13 cellular contexts compared by ENCODE assay signal in the genomic region with DNA sequence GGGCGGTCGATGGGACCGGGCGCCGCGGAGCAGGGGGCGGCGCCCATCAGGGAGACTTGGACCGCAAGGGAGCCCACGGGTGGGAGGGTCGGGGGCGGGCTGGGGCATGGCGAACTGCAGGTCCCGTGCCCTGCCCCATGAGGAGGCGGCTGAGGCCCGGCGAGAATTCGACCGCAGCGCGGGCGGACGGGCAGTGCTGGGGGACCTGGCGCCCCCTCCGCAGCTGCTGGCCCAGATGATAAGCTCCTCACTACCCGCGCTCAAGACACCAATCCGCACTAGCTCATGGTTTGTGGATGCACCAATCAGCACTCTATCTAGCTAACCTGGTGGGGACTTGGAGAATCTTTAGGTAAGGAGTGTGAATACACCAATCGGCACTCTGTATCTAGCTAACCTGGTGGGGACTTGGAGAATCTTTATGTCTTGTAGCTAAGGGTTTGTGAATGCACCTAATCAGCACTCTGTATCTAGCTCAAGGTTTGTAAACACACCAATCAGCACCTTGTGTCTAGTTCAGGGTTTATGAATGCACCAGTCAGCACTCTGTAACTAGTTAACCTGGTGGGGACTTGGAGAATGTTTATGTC. TPM values are rescaled to one million over a fixed set of nuclear protein-coding genes. Genes with fewer than 3 reads are reported as not detected.
A peak's percentile ranks its signal among the peaks of the same experiment; 100 is the strongest.
DNase-seq lines count a peak whose midpoint lies in the region; ATAC-seq and TF ChIP-seq lines count a peak whose summit lies in the region.
"Had no signal": no experiment of that assay in that cellular context is flagged by ENCODE, and none has a peak within 500 bp of the region (broad histone marks: within the 10 kb centered on the region; RNA-seq: fewer than 3 reads in every experiment).

No MANE protein-coding gene starts in this region.

- H3K9me3 ChIP-seq in spleen = peaks cover 0 to 13% (median 4%) of the 10 kb centered on the region in 8 donors

- no peak for TF ChIP-seq POLR2A in NB4 (IDR thresholded peaks at IDR 0.05; ENCODE audit: extremely low read depth, insufficient read length)
- TF ChIP-seq POLR2A in spleen (IDR thresholded peaks at IDR 0.05) = no peak

- 21 to 67% (median 47%) methylated on average over 10 to 29 of the region's 29 CpGs for WGBS in spleen, 5 donors

- no peak for TF ChIP-seq CTCF in NB4 (IDR thresholded peaks at IDR 0.05; ENCODE audit: low read depth, low read length)
- TF ChIP-seq CTCF in spleen (IDR thresholded peaks at IDR 0.05 in 8 of 11, conservative IDR thresholded peaks at IDR 0.05 in 3 of 11) = no peak

- peak overlapping the region; percentile 47 for H3K27ac Mint-ChIP-seq in activated naive CD4-positive, alpha-beta T cell treated with anti-CD3 and anti-CD28 coated beads for 36 hours
- H3K27ac Mint-ChIP-seq in activated naive CD4-positive, alpha-beta T cell treated with anti-CD3 and anti-CD28 coated beads, Interleukin-2, amount 50 U/mL, for 72 hours = no peak overlapping the region
- H3K27ac Mint-ChIP-seq: brain had no signal

- peaks cover 37% of the 10 kb centered on the region for H3K4me1 Mint-ChIP-seq in activated naive CD4-positive, alpha-beta T cell treated with anti-CD3 and anti-CD28 coated beads for 36 hours (ENCODE audit: low read depth)

- peaks cover 0 to 24% (median 9%) of the 10 kb centered on the region in 7 donors for H3K27me3 ChIP-seq in spleen (replicated peaks in 1 of 7)

- no peaks in the 10 kb centered on the region for H3K36me3 Mint-ChIP-seq in activated naive CD4-positive, alpha-beta T cell treated with anti-CD3 and anti-CD28 coated beads for 36 hours (ENCODE audit: low read depth)
- H3K36me3 Mint-ChIP-seq in activated naive CD4-positive, alpha-beta T cell treated with anti-CD3 and anti-CD28 coated beads, Interleukin-2, amount 50 U/mL, for 72 hours = peaks cover 7 to 8% of the 10 kb centered on the region in 2 donors
- H3K36me3 Mint-ChIP-seq: brain had no signal

- H3K4me3 ChIP-seq in NB4 (ENCODE audit: low read depth, low read length) (peak overlapping the region; percentile 61), spleen (peak overlapping the region in 2 of 8 donors; percentile 17 to 52)
- H3K4me3 ChIP-seq: tibial nerve had no signal

- H3K36me3 ChIP-seq in spleen = no peaks in the 10 kb centered on the region
- H3K36me3 ChIP-seq: tibial nerve had no signal

- H3K27ac ChIP-seq in spleen = peak overlapping the region in 5 of 8 donors; percentile 40 to 71 (median 63)
- H3K27ac ChIP-seq: tibial nerve had no signal

- peak; percentile 6 to 27 for ATAC-seq in activated naive CD4-positive, alpha-beta T cell treated with anti-CD3 and anti-CD28 coated beads, Interleukin-2, amount 50 U/mL, for 72 hours
- no peak for ATAC-seq in HG02623 (IDR thresholded peaks at IDR 0.05; ENCODE audit: unreplicated experiment)
- ATAC-seq in GM19463 (IDR thresholded peaks at IDR 0.05; ENCODE audit: unreplicated experiment) = no peak

- intact Hi-C loops in activated naive CD4-positive, alpha-beta T cell treated with anti-CD3 and anti-CD28 coated beads for 36 hours (cut with micrococcal nuclease) = no loop called here
- intact Hi-C loops in spleen (cut with DNase I; ENCODE audit: low total_unique reads) = no loop called here

- peaks cover 7% of the 10 kb centered on the region for H3K9me3 Mint-ChIP-seq in activated naive CD4-positive, alpha-beta T cell treated with anti-CD3 and anti-CD28 coated beads for 36 hours
- peaks cover 9% of the 10 kb centered on the region in 2 donors for H3K9me3 Mint-ChIP-seq in activated naive CD4-positive, alpha-beta T cell treated with anti-CD3 and anti-CD28 coated beads, Interleukin-2, amount 50 U/mL, for 72 hours

- CTCF ChIA-PET in activated naive CD4-positive, alpha-beta T cell treated with anti-CD3 and anti-CD28 coated beads for 36 hours (lab: Charles Lee) = interaction anchor here (0.6 to 1.0 kb wide), 5 partner anchors 11 to 1751 kb away, joined by 3 to 4 read pairs (median 3); a partner anchor contains a TSS

- peak; percentile 22 for DNase-seq in activated naive CD4-positive, alpha-beta T cell treated with anti-CD3 and anti-CD28 coated beads for 36 hours
- no peak for DNase-seq in activated naive CD4-positive, alpha-beta T cell treated with anti-CD3 and anti-CD28 coated beads, Interleukin-2, amount 50 U/mL, for 16 hours
- DNase-seq in NB4 (ENCODE audit: low read depth) (no peak), spleen (no peak)
- DNase-seq in activated naive CD4-positive, alpha-beta T cell treated with anti-CD3 and anti-CD28 coated beads, Interleukin-2, amount 50 U/mL, for 72 hours (ENCODE audit: low spot score in 2 of 2) = no peak
- DNase-seq in stimulated activated CD4-positive, alpha-beta T cell treated with anti-CD3 and anti-CD28 coated beads, Interleukin-4, amount 100 ng/mL, for 24 hours = no peak
- DNase-seq: foreskin fibroblast, mesendoderm, NCI-H2107 had no signal

- H3K27me3 Mint-ChIP-seq in activated naive CD4-positive, alpha-beta T cell treated with anti-CD3 and anti-CD28 coated beads for 36 hours (ENCODE audit: low read depth) = peaks cover 5% of the 10 kb centered on the region

- H3K4me3 Mint-ChIP-seq in activated naive CD4-positive, alpha-beta T cell treated with anti-CD3 and anti-CD28 coated beads for 36 hours = peak overlapping the region; percentile 64

- H3K4me1 ChIP-seq in spleen = peaks cover 0 to 39% (median 11%) of the 10 kb centered on the region in 6 donors
- H3K4me1 ChIP-seq: tibial nerve had no signal

RNA-seq across cellular contexts. Expression of a gene that starts 38.5 kb away (rescaled TPM):
- 10 to 100 TPM; 35.8 to 41.4 TPM for total RNA-seq in activated naive CD4-positive, alpha-beta T cell treated with anti-CD3 and anti-CD28 coated beads for 36 hours
- total RNA-seq in activated naive CD4-positive, alpha-beta T cell treated with anti-CD3 and anti-CD28 coated beads, Interleukin-2, amount 50 U/mL, for 72 hours = 10 to 100 TPM; 34.3 to 45.4 TPM
- 10 to 100 TPM; 61.8 to 92.0 (median 67.8) TPM for total RNA-seq in spleen
- polyA plus RNA-seq in spleen = 10 to 100 TPM; 45.2 to 61.7 (median 57.2) TPM

Comparison
In these comparisons a context has a peak if more than half of its experiments do, and no peak if none do; other contexts are left out.
1. ATAC-seq: peak in activated naive CD4-positive, alpha-beta T cell treated with anti-CD3 and anti-CD28 coated beads, Interleukin-2, amount 50 U/mL, for 72 hours (2 of 2); none in HG02623 (single experiment) and GM19463 (single experiment).